1 cellular context compared by ENCODE assay signal in the genomic region with DNA sequence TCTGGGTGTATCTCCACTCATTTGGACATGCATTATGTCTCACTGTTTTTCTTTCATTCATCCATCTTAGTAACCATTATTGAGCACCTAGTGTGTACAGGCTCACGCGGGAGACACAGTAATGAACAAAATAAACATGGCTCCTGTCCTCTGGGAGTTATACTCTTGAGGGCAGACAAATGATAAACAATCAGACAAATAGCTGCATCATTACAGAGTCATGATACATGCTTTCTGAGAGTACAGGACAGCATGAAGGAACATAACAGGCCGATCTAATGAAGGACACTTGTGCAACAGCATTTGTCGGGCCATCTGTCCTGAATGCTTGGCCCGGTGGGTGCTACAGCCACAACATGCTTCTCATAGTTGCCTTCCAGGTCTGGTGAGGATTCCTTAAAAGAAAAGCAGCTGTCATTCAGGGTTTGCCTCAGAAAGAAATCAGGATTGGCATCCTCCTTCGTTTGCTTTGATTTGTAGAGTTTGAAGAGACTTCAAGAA.
A peak's percentile ranks its signal among the peaks of the same experiment; 100 is the strongest.
TF ChIP-seq lines count a peak whose summit lies in the region.

No MANE protein-coding gene starts in this region.

TF ChIP-seq in HepG2, 621 proteins besides CTCF, POLR2A, EP300 and RAD21:
- no peak for TF ChIP-seq CREB3 (CRISPR knock-in tag; IDR thresholded peaks at IDR 0.05)
- TF ChIP-seq ZNF441 (CRISPR knock-in tag; IDR thresholded peaks at IDR 0.05; ENCODE audit: borderline replicate concordance): 0 out of 2 replicates have a peak, but pooled peaks have one; percentile 23
- TF ChIP-seq, protein P1, sequence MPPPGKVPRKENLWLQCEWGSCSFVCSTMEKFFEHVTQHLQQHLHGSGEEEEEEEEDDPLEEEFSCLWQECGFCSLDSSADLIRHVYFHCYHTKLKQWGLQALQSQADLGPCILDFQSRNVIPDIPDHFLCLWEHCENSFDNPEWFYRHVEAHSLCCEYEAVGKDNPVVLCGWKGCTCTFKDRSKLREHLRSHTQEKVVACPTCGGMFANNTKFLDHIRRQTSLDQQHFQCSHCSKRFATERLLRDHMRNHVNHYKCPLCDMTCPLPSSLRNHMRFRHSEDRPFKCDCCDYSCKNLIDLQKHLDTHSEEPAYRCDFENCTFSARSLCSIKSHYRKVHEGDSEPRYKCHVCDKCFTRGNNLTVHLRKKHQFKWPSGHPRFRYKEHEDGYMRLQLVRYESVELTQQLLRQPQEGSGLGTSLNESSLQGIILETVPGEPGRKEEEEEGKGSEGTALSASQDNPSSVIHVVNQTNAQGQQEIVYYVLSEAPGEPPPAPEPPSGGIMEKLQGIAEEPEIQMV (CRISPR knock-in tag; IDR thresholded peaks at IDR 0.05; ENCODE audit: low read depth): 0 out of 2 replicates have a peak, but pooled peaks have one; percentile 24
- 0 out of 2 replicates have a peak, but pooled peaks have one; percentile 19 for TF ChIP-seq ELF3 (CRISPR knock-in tag; IDR thresholded peaks at IDR 0.05)
- TF ChIP-seq, protein P2, sequence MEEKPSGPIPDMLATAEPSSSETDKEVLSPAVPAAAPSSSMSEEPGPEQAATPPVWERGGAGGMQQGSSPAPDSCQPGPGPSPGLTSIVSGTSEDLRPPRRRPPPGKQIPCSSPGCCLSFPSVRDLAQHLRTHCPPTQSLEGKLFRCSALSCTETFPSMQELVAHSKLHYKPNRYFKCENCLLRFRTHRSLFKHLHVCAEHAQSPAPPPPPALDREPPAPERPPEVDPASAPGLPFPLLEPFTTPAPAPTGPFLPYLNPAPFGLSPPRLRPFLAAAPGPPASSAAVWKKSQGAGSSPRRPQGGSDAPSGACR (CRISPR knock-in tag; IDR thresholded peaks at IDR 0.05): 0 out of 2 replicates have a peak, but pooled peaks have one; percentile 72
- no peak for TF ChIP-seq TBP (CRISPR knock-in tag; IDR thresholded peaks at IDR 0.05)
- TF ChIP-seq ZKSCAN8 (CRISPR knock-in tag; IDR thresholded peaks at IDR 0.05; ENCODE audit: borderline replicate concordance): peak; percentile 98; the same call in 1 of the 2 replicates
- 0 out of 2 replicates have a peak, but pooled peaks have one; percentile 29 for TF ChIP-seq ZNF749 (CRISPR knock-in tag; IDR thresholded peaks at IDR 0.05; ENCODE audit: borderline replicate concordance)
- 0 out of 2 replicates have a peak, but pooled peaks have one; percentile 36 for TF ChIP-seq ZBTB2 (CRISPR knock-in tag; IDR thresholded peaks at IDR 0.05; ENCODE audit: low read depth)
- no peak for TF ChIP-seq ZNF205 (CRISPR knock-in tag; IDR thresholded peaks at IDR 0.05)
- TF ChIP-seq ARID5B (CRISPR knock-in tag; IDR thresholded peaks at IDR 0.05): no peak
- TF ChIP-seq ZNF879 (CRISPR knock-in tag; IDR thresholded peaks at IDR 0.05): 0 out of 2 replicates have a peak, but pooled peaks have one; percentile 25
- TF ChIP-seq, protein P3, sequence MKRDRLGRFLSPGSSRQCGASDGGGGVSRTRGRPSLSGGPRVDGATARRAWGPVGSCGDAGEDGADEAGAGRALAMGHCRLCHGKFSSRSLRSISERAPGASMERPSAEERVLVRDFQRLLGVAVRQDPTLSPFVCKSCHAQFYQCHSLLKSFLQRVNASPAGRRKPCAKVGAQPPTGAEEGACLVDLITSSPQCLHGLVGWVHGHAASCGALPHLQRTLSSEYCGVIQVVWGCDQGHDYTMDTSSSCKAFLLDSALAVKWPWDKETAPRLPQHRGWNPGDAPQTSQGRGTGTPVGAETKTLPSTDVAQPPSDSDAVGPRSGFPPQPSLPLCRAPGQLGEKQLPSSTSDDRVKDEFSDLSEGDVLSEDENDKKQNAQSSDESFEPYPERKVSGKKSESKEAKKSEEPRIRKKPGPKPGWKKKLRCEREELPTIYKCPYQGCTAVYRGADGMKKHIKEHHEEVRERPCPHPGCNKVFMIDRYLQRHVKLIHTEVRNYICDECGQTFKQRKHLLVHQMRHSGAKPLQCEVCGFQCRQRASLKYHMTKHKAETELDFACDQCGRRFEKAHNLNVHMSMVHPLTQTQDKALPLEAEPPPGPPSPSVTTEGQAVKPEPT (CRISPR knock-in tag; IDR thresholded peaks at IDR 0.05; ENCODE audit: low read depth): 0 out of 2 replicates have a peak, but pooled peaks have one; percentile 41
